In the genomic region with DNA sequence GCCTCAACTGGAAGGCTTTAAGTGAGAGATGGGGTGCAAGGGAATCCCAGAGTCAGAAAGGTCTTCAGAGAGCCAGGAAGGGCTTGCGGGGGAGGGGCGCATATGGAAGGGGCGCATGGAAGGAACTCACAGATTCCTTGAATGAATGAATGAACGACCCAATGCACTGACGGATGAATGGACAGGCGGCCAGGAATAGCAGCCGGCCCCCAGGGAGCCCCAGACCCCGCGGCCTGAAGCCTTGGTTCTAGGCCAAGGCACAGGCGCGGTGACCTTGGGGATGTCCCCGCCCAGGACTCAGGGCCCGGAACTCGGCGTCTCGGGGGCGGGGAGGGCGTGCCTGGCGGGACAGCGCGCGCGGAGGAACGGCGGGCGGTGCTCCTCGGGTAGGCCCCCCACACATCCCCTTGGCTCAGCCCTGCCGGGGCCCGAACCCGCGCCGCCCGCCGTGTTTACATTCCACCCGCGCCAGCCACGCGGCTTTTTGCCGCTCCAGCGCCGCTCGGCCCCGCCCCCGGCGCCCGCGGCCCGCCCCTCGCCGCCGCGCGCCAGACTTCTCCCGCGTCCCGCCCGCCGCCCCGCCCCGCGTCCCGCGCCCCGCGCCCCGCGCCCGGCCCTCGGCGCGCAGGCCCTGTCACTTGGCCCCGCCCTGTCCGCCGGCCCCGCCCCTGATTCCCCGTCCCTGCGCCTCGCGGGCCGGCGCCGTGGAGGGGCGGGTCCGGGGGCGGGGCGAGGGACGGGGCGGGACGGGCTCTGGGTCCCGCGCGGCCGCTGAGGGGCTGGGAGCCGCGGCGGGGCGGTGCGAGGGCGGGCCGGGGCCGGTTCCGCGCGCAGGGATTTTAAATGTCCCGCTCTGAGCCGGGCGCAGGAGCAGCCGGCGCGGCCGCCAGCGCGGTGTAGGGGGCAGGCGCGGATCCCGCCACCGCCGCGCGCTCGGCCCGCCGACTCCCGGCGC, we compare ENCODE assay signal across 9 cellular contexts. TPM values are rescaled to one million over a fixed set of nuclear protein-coding genes. Genes with fewer than 3 reads are reported as not detected.
DNase-seq lines count a peak whose midpoint lies in the region; ATAC-seq, FAIRE-seq and TF ChIP-seq lines count a peak whose summit lies in the region.
"Had no signal": no experiment of that assay in that cellular context is flagged by ENCODE, and none has a peak within 500 bp of the region (broad histone marks: within the 10 kb centered on the region; RNA-seq: fewer than 3 reads in every experiment).

A gene (plus strand): TSS at position 867 of the 955 bp plus-strand sequence. CDS start 565 bp downstream, outside the sequence.

- H3K27ac ChIP-seq in BLaER1 treated with 17β-estradiol and CSF1 and Interleukin-3, amounts not matched to agents 10 nM and 100 nM, result peak within 1 kb of the TSS; percentile 76 to 96 (median 90)

- peak; percentile 68 for ATAC-seq in HG03439 (IDR thresholded peaks at IDR 0.05; ENCODE audit: unreplicated experiment)

- no peak for TF ChIP-seq POLR2A in lower leg skin (IDR thresholded peaks at IDR 0.05)

- H3K27me3 ChIP-seq in BLaER1 treated with 17β-estradiol and CSF1 and Interleukin-3, amounts not matched to agents 10 nM and 100 nM, result no peaks in the 10 kb centered on the region

- peak within 1 kb of the TSS; percentile 84 to 91 (median 87) for H3K9ac ChIP-seq in BLaER1 treated with 17β-estradiol and CSF1 and Interleukin-3, amounts not matched to agents 10 nM and 100 nM

- H3K4me2 ChIP-seq in BLaER1 treated with 17β-estradiol and CSF1 and Interleukin-3, amounts not matched to agents 10 nM and 100 nM, result peak within 1 kb of the TSS; percentile 84 to 92 (median 89)

- H3K4me3 ChIP-seq in BLaER1 treated with 17β-estradiol and CSF1 and Interleukin-3, amounts not matched to agents 10 nM and 100 nM, result peak within 1 kb of the TSS; percentile 74 to 88 (median 78)
- H3K4me3 ChIP-seq in lower leg skin (ENCODE audit: low read depth, poor library complexity, severe bottlenecking), result peak within 1 kb of the TSS; percentile 26

- 0 out of 22 replicates have a peak, but pooled peaks cover 0 to 3% (median 0%) of the 10 kb centered on the region in 11 experiments for H4K20me1 ChIP-seq in BLaER1 treated with 17β-estradiol and CSF1 and Interleukin-3, amounts not matched to agents 10 nM and 100 nM

- intact Hi-C loops in lower leg skin (cut with DNase I; ENCODE audit: low total_unique reads), result no loop called here

- peak; percentile 80 for FAIRE-seq in GM19239 (lab: Jason Lieb, UNC)
- FAIRE-seq: colon had no signal

- H3K9me3 ChIP-seq in BLaER1 treated with 17β-estradiol and CSF1 and Interleukin-3, amounts not matched to agents 10 nM and 100 nM (replicated peaks in 1 of 11), result no peaks in the 10 kb centered on the region

- H3K36me3 ChIP-seq in BLaER1 treated with 17β-estradiol and CSF1 and Interleukin-3, amounts not matched to agents 10 nM and 100 nM, result peaks cover 0 to 18% (median 0%) of the 10 kb centered on the region in 11 experiments; a peak in 8 of 22 replicates

- no peak for TF ChIP-seq CTCF in lower leg skin (IDR thresholded peaks at IDR 0.05)

- peaks cover 25 to 41% (median 34%) of the 10 kb centered on the region in 10 experiments for H3K4me1 ChIP-seq in BLaER1 treated with 17β-estradiol and CSF1 and Interleukin-3, amounts not matched to agents 10 nM and 100 nM

- DNase-seq in GM19239 (ENCODE audit: insufficient read length, low spot score) (peak; percentile 99), NCI-H748 treated with DMSO at 0.1 percent for 48 hours (lab: John Stamatoyannopoulos, UW) (peak; percentile 56), dermis blood vessel endothelial cell (peak; percentile 90), lower leg skin (ENCODE audit: low spot score in 2 of 2) (peak; percentile 88 to 97)
- peak; percentile 94 for DNase-seq in activated CD4-positive, alpha-beta T cell treated with anti-CD3 and anti-CD28 coated beads, Interleukin-2, amount 50 U/mL, for 4 hours
- DNase-seq in stimulated activated CD4-positive, alpha-beta T cell treated with anti-CD3 and anti-CD28 coated beads, Interleukin-4, amount 100 ng/mL, for 24 hours, result peak; percentile 94

- 4 to 5% methylated on average over 33 to 50 of the region's 125 CpGs for WGBS in lower leg skin, 2 donors

RNA-seq across cellular contexts. Expression of the gene that starts here (rescaled TPM):
- total RNA-seq in dermis blood vessel endothelial cell (5.3 and 8.1 TPM in 2 replicates), lower leg skin (10 to 100 TPM in 3 of 4 donors, 1 to 10 TPM in 1; 9.1 to 15.6 (median 13.0) TPM)

Comparison
In these comparisons a context has a peak if more than half of its experiments do, and no peak if none do; other contexts are left out.
1. Peak in every context shown above with its lines: DNase-seq, ATAC-seq, H3K4me3 ChIP-seq and H3K27ac ChIP-seq.